Comparison of ENCODE assay signal across 8 cellular contexts in the genomic region with DNA sequence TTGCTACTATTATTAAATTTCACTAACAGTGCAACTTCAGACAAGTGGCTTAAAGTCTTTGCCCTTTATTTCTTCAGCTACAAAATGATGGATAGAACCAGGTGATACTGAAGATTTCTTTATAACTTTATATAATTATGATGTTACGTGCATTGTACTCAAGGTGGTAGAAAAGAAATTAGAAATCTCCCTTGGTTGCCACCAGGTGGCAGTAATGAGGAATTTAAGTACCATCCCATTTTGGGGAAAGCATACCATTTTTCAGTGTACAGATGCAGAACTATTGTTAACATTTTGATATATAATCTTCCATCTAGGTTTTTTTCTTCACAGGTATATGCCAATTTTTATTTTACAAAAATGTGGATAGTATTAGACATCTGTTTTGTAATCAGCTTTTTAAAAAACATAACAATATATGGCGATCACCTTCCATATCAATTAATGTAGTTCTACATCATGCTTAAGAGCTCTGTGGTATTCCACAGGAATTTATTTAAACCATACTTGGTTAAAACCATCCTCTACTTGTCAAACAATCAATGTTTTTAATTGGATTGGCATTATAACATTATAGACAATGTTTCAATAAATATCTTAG. TPM values are rescaled to one million over a fixed set of nuclear protein-coding genes. Genes with fewer than 3 reads are reported as not detected.
DNase-seq lines count a peak whose midpoint lies in the region; ATAC-seq and TF ChIP-seq lines count a peak whose summit lies in the region.

No MANE protein-coding gene starts in this region.

- H3K4me1 Mint-ChIP-seq in brain, result no peaks in the 10 kb centered on the region
- peaks cover 8% of the 10 kb centered on the region for H3K4me1 Mint-ChIP-seq in activated T-helper 2 cell treated with anti-CD3 and anti-CD28 coated beads, Interferon-gamma antibody, Interleukin-2, Interleukin-4, amounts not matched to agents 10 μg/mL and 5 μg/mL and 100 μg/mL, durations not matched to agents 14 hours and 24 hours and 36 hours (ENCODE audit: low read depth)
- H3K4me1 Mint-ChIP-seq in activated naive CD4-positive, alpha-beta T cell treated with anti-CD3 and anti-CD28 coated beads, Interleukin-2, amount 10 ng/mL, durations not matched to agents 7 days and 5 days, result peaks cover 21% of the 10 kb centered on the region

- peaks cover 4% of the 10 kb centered on the region for H3K27me3 Mint-ChIP-seq in brain
- H3K27me3 Mint-ChIP-seq in activated T-helper 2 cell treated with anti-CD3 and anti-CD28 coated beads, Interferon-gamma antibody, Interleukin-2, Interleukin-4, amounts not matched to agents 10 μg/mL and 5 μg/mL and 100 μg/mL, durations not matched to agents 14 hours and 24 hours and 36 hours (ENCODE audit: low read depth), result no peaks in the 10 kb centered on the region
- H3K27me3 Mint-ChIP-seq in activated naive CD4-positive, alpha-beta T cell treated with anti-CD3 and anti-CD28 coated beads, Interleukin-2, amount 10 ng/mL, durations not matched to agents 7 days and 5 days, result no peaks in the 10 kb centered on the region

- no peak overlapping the region for H3K27ac Mint-ChIP-seq in brain
- H3K27ac Mint-ChIP-seq in activated T-helper 2 cell treated with anti-CD3 and anti-CD28 coated beads, Interferon-gamma antibody, Interleukin-2, Interleukin-4, amounts not matched to agents 10 μg/mL and 5 μg/mL and 100 μg/mL, durations not matched to agents 14 hours and 24 hours and 36 hours, result no peak overlapping the region
- H3K27ac Mint-ChIP-seq in activated naive CD4-positive, alpha-beta T cell treated with anti-CD3 and anti-CD28 coated beads, Interleukin-2, amount 10 ng/mL, durations not matched to agents 7 days and 5 days, result no peak overlapping the region

- peaks cover 13% of the 10 kb centered on the region for H3K4me1 ChIP-seq in A673 (ENCODE audit: insufficient read depth, low read length, poor library complexity, severe bottlenecking)
- H3K4me1 ChIP-seq in effector memory CD4-positive, alpha-beta T cell (ENCODE audit: control insufficient read depth, insufficient read depth, low read length, poor library complexity, severe bottlenecking), result no peaks in the 10 kb centered on the region

- ATAC-seq in left lobe of liver, result peak; percentile 82

- no peaks in the 10 kb centered on the region for H3K27me3 ChIP-seq in A673 (replicated peaks; ENCODE audit: insufficient read depth, low read depth, low read length, poor library complexity)
- H3K27me3 ChIP-seq in effector memory CD4-positive, alpha-beta T cell (replicated peaks; ENCODE audit: control insufficient read depth, insufficient read depth, low read length, poor library complexity, severe bottlenecking), result no peaks in the 10 kb centered on the region

- CTCF ChIA-PET in A673 (lab: Charles Lee), result no interaction called here
- CTCF ChIA-PET in activated naive CD4-positive, alpha-beta T cell treated with anti-CD3 and anti-CD28 coated beads, Interleukin-2, amount 10 ng/mL, durations not matched to agents 7 days and 5 days (lab: Charles Lee), result interaction anchor here (0.8 to 1.4 kb wide), 9 partner anchors 10 to 235 kb away, joined by 3 to 5 read pairs (median 3); no protein-coding TSS in a partner anchor

- H3K36me3 ChIP-seq in A673 (ENCODE audit: insufficient read depth, low read length, poor library complexity, severe bottlenecking), result no peaks in the 10 kb centered on the region
- H3K36me3 ChIP-seq in effector memory CD4-positive, alpha-beta T cell (ENCODE audit: control insufficient read depth, insufficient read depth, low read length), result no peaks in the 10 kb centered on the region

- BruUV-seq in A673 (replicated peaks; lab: Mats Ljungman, UMichigan), result no TSS peak

- TF ChIP-seq CTCF in A673 (conservative IDR thresholded peaks at IDR 0.05; ENCODE audit: low read depth, low read length), result peak; percentile 75
- TF ChIP-seq CTCF in brain (conservative IDR thresholded peaks at IDR 0.05), result peak; percentile 53 to 62

- peaks cover 92% of the 10 kb centered on the region for H3K36me3 Mint-ChIP-seq in brain
- H3K36me3 Mint-ChIP-seq in activated T-helper 2 cell treated with anti-CD3 and anti-CD28 coated beads, Interferon-gamma antibody, Interleukin-2, Interleukin-4, amounts not matched to agents 10 μg/mL and 5 μg/mL and 100 μg/mL, durations not matched to agents 14 hours and 24 hours and 36 hours (ENCODE audit: low read depth), result peaks cover 30% of the 10 kb centered on the region
- H3K36me3 Mint-ChIP-seq in activated naive CD4-positive, alpha-beta T cell treated with anti-CD3 and anti-CD28 coated beads, Interleukin-2, amount 10 ng/mL, durations not matched to agents 7 days and 5 days, result peaks cover 18% of the 10 kb centered on the region

- no peaks in the 10 kb centered on the region for H3K9me3 ChIP-seq in A673 (ENCODE audit: low read depth, low read length, poor library complexity, severe bottlenecking)
- no peaks in the 10 kb centered on the region for H3K9me3 ChIP-seq in effector memory CD4-positive, alpha-beta T cell (ENCODE audit: control insufficient read depth, low read length)

- no peak overlapping the region for H3K27ac ChIP-seq in A673 (ENCODE audit: low read depth, low read length, poor library complexity, severe bottlenecking)
- H3K27ac ChIP-seq in effector memory CD4-positive, alpha-beta T cell (ENCODE audit: insufficient read depth, low read length, poor library complexity, severe bottlenecking), result no peak overlapping the region

- peak; percentile 60 for DNase-seq in A673 (ENCODE audit: low spot score)
- peak; percentile 11 for DNase-seq in Daoy (ENCODE audit: low read depth)
- DNase-seq in NCI-H1048 (lab: John Stamatoyannopoulos, UW), result peak; percentile 4
- DNase-seq in left lobe of liver (ENCODE audit: low spot score), result no peak
- no peak for DNase-seq in effector memory CD4-positive, alpha-beta T cell
- no peak for DNase-seq in activated T-helper 2 cell treated with anti-CD3 and anti-CD28 coated beads, Interferon-gamma antibody, Interleukin-2, Interleukin-4, amounts not matched to agents 10 μg/mL and 5 μg/mL and 100 μg/mL, durations not matched to agents 14 hours and 24 hours and 36 hours (ENCODE audit: low spot score)
- no peak for DNase-seq in activated naive CD4-positive, alpha-beta T cell treated with anti-CD3 and anti-CD28 coated beads, Interleukin-2, amount 10 ng/mL, durations not matched to agents 7 days and 5 days

- H3K4me3 Mint-ChIP-seq in brain, result no peak overlapping the region
- H3K4me3 Mint-ChIP-seq in activated T-helper 2 cell treated with anti-CD3 and anti-CD28 coated beads, Interferon-gamma antibody, Interleukin-2, Interleukin-4, amounts not matched to agents 10 μg/mL and 5 μg/mL and 100 μg/mL, durations not matched to agents 14 hours and 24 hours and 36 hours (ENCODE audit: low read depth), result no peak overlapping the region
- H3K4me3 Mint-ChIP-seq in activated naive CD4-positive, alpha-beta T cell treated with anti-CD3 and anti-CD28 coated beads, Interleukin-2, amount 10 ng/mL, durations not matched to agents 7 days and 5 days, result no peak overlapping the region

- POLR2A ChIA-PET in A673 (lab: Charles Lee; ENCODE audit: low non-redundant PET), result no interaction called here

- intact Hi-C loops in A673 (cut with micrococcal nuclease; ENCODE audit: unreplicated experiment), result loop anchor here (10.0 kb wide), 1 partner anchor 239 kb away; no protein-coding TSS in a partner anchor
- intact Hi-C loops in activated T-helper 2 cell treated with anti-CD3 and anti-CD28 coated beads, Interferon-gamma antibody, Interleukin-2, Interleukin-4, amounts not matched to agents 10 μg/mL and 5 μg/mL and 100 μg/mL, durations not matched to agents 14 hours and 24 hours and 36 hours (cut with micrococcal nuclease), result loop anchor here (1.0 to 10.0 kb wide), 3 partner anchors 37 to 239 kb away; no protein-coding TSS in a partner anchor

- no peak overlapping the region for H3K4me3 ChIP-seq in A673 (ENCODE audit: low read depth, low read length, poor library complexity, severe bottlenecking)
- no peak overlapping the region for H3K4me3 ChIP-seq in effector memory CD4-positive, alpha-beta T cell (ENCODE audit: insufficient read depth, low read depth, low read length, poor library complexity, severe bottlenecking)

- H3K9me3 Mint-ChIP-seq in brain, result peaks cover 20 to 54% (median 42%) of the 10 kb centered on the region in 5 experiments
- H3K9me3 Mint-ChIP-seq in activated T-helper 2 cell treated with anti-CD3 and anti-CD28 coated beads, Interferon-gamma antibody, Interleukin-2, Interleukin-4, amounts not matched to agents 10 μg/mL and 5 μg/mL and 100 μg/mL, durations not matched to agents 14 hours and 24 hours and 36 hours, result peaks cover 5% of the 10 kb centered on the region
- H3K9me3 Mint-ChIP-seq in activated naive CD4-positive, alpha-beta T cell treated with anti-CD3 and anti-CD28 coated beads, Interleukin-2, amount 10 ng/mL, durations not matched to agents 7 days and 5 days, result peaks cover 10% of the 10 kb centered on the region

RNA-seq across cellular contexts. Expression of a gene that starts 37.7 kb away (rescaled TPM):
- total RNA-seq in A673 (2021) (6.9 and 8.5 TPM in 2 replicates), left lobe of liver (12.4 TPM)
- 3.8 and 5.0 TPM in 2 replicates for total RNA-seq in Daoy (2014; rRNA removed; shearing (Covaris generic))
- 1.7 TPM for polyA plus RNA-seq in brain (ENCODE audit: insufficient read depth, low read depth, low replicate concordance)
- 3.8 and 4.5 TPM in 2 replicates for total RNA-seq in activated T-helper 2 cell treated with anti-CD3 and anti-CD28 coated beads, Interferon-gamma antibody, Interleukin-2, Interleukin-4, amounts not matched to agents 10 μg/mL and 5 μg/mL and 100 μg/mL, durations not matched to agents 14 hours and 24 hours and 36 hours

Comparison
In these comparisons a context has a peak if more than half of its experiments do, and no peak if none do; other contexts are left out.
1. DNase-seq: peak in A673 (single experiment), Daoy (single experiment) and NCI-H1048 (single experiment); none in left lobe of liver (single experiment), effector memory CD4-positive, alpha-beta T cell (0 of 3), activated T-helper 2 cell treated with anti-CD3 and anti-CD28 coated beads, Interferon-gamma antibody, Interleukin-2, Interleukin-4, amounts not matched to agents 10 μg/mL and 5 μg/mL and 100 μg/mL, durations not matched to agents 14 hours and 24 hours and 36 hours (single experiment) and activated naive CD4-positive, alpha-beta T cell treated with anti-CD3 and anti-CD28 coated beads, Interleukin-2, amount 10 ng/mL, durations not matched to agents 7 days and 5 days (single experiment).